Comparison of ENCODE assay signal across 8 cellular contexts in the genomic region with DNA sequence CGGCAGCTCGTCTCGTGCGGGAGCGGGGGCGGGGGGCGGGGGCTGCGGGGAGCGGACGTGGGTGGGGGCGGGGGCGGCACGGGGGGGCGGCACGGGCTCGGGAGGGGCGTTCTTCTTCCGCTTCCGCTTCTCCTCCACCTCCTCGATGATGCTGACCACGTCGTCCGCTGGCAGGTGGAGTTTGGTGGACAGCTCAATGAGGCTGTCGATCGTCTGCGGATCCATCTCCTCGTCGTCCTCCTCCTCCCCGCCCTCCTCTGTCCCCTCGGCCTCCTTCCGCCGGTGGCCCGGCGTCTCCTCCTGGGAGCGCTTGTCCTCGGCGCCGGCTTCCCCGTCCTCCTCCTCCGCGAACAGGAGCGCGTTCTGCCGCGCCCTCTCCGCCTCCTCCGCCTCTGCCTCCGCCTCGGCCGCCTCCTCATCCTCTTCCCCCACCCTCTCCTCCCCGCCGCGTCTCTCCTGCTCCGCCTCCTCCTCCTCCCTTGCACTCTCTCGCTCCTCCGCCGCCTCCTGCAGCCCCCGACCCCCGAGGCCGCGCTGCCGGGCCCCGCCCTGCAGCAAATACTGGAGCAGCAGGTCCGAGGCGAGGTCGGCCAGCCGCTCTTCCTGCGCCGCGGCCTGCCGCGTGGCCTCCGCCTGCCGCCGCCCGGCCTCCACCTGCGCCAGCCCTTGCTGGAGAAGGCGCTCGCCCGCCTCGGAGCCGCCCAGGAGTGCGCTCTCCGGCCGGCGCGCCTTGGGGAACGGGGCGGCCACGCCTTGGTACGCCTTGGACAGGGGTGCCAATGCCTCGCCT. TPM values are rescaled to one million over a fixed set of nuclear protein-coding genes. Genes with fewer than 3 reads are reported as not detected.
DNase-seq lines count a peak whose midpoint lies in the region; ATAC-seq and TF ChIP-seq lines count a peak whose summit lies in the region.

No MANE protein-coding gene starts in this region.

- H3F3A ChIP-seq in DOHH2 (ENCODE audit: control insufficient read depth, insufficient read depth), result peaks cover 20% of the 10 kb centered on the region
- H3F3A ChIP-seq in SU-DHL-6 (ENCODE audit: insufficient read depth), result peaks cover 7% of the 10 kb centered on the region; the same call in 1 of the 2 replicates

- H3K4me3 ChIP-seq in DOHH2 (ENCODE audit: low read length) (peak overlapping the region; percentile 85), IMR-90 (ENCODE audit: insufficient read depth, low read depth, low read length) (peak overlapping the region; percentile 45), SU-DHL-6 (ENCODE audit: insufficient read depth, low read length, poor library complexity, severe bottlenecking) (peak overlapping the region; percentile 62), epithelial cell of proximal tubule (ENCODE audit: low read depth, low read length) (peak overlapping the region; percentile 65), psoas muscle (peak overlapping the region; percentile 48)

- BruUV-seq in IMR-90 (replicated peaks; lab: Mats Ljungman, UMichigan), result no TSS peak

- peak overlapping the region; percentile 57; the same call in 1 of the 2 replicates for H2AK5ac ChIP-seq in IMR-90 (ENCODE audit: low read depth, low read length)

- peak overlapping the region; percentile 72 for H3K4me2 ChIP-seq in DOHH2 (ENCODE audit: low read length)
- peak overlapping the region; percentile 95 for H3K4me2 ChIP-seq in IMR-90 (ENCODE audit: low read depth, low read length)
- peak overlapping the region; percentile 76 for H3K4me2 ChIP-seq in SU-DHL-6 (ENCODE audit: low read depth, low read length, poor library complexity, severe bottlenecking)

- H2BK120ac ChIP-seq in IMR-90 (ENCODE audit: low read depth, low read length), result no peak overlapping the region

- H3K9ac ChIP-seq in IMR-90 (ENCODE audit: low read depth, low read length), result no peak overlapping the region; the same call in 1 of the 2 replicates
- peak overlapping the region; percentile 61 for H3K9ac ChIP-seq in SU-DHL-6 (ENCODE audit: low read length)

- no peak for TF ChIP-seq RAD21 in IMR-90 (IDR thresholded peaks at IDR 0.05; ENCODE audit: low read length)

- H2BK20ac ChIP-seq in IMR-90 (ENCODE audit: low read depth, low read length), result no peak overlapping the region

- POLR2A ChIA-PET in IMR-90 (lab: Charles Lee; ENCODE audit: unreplicated experiment), result no interaction called here

- no peak for TF ChIP-seq POLR2A in IMR-90 (IDR thresholded peaks at IDR 0.05; ENCODE audit: low read depth, low read length)

- no peak overlapping the region for H2AK9ac ChIP-seq in IMR-90 (replicated peaks; ENCODE audit: low read depth, low read length, poor library complexity)

- WGBS in IMR-90 (ENCODE audit: extremely low coverage in 2 of 2, insufficient read length in 1 of 2), 2 experiments, result 0% methylated on average over 36 of the region's 92 CpGs; no CpG with 5 or more reads in 1 of the 2 experiments
- 1 to 2% (median 2%) methylated on average over 48 to 92 of the region's 92 CpGs for WGBS in psoas muscle, 3 donors

- H3K18ac ChIP-seq in IMR-90 (ENCODE audit: low read depth, low read length), result no peak overlapping the region

- H3K36me3 ChIP-seq in DOHH2 (ENCODE audit: control insufficient read depth, low read length), result peaks cover 20% of the 10 kb centered on the region
- H3K36me3 ChIP-seq in IMR-90 (ENCODE audit: control insufficient read depth, insufficient read depth, low read length), result peaks cover 14% of the 10 kb centered on the region
- H3K36me3 ChIP-seq in SU-DHL-6 (ENCODE audit: low read length), result no peaks in the 10 kb centered on the region
- peaks cover 0 to 19% of the 10 kb centered on the region in 2 donors for H3K36me3 ChIP-seq in psoas muscle (ENCODE audit: insufficient read depth in 1 of 2, low read depth in 1 of 2)

- no peak overlapping the region for H2BK5ac ChIP-seq in IMR-90 (ENCODE audit: low read depth, low read length, poor library complexity, severe bottlenecking)

- no peak overlapping the region for H3K14ac ChIP-seq in IMR-90 (replicated peaks; ENCODE audit: low read depth, low read length)

- peaks cover 12% of the 10 kb centered on the region for H3K79me2 ChIP-seq in DOHH2 (ENCODE audit: control insufficient read depth, low read length)
- no peaks in the 10 kb centered on the region for H3K79me2 ChIP-seq in SU-DHL-6 (ENCODE audit: insufficient read depth, low read length)

- H4K8ac ChIP-seq in IMR-90 (ENCODE audit: low read depth in 2 of 2, low read length in 2 of 2), result no peak overlapping the region

- in situ Hi-C loops in IMR-90 (cut with MboI; ENCODE audit: low sequenced_read_pairs), result no loop called here

- DNase-seq in IMR-90, result no peak
- no peak for DNase-seq in epithelial cell of proximal tubule (ENCODE audit: low read depth)
- DNase-seq in psoas muscle, result no peak
- DNase-seq in GF-D8 (lab: John Stamatoyannopoulos, UW), result no peak
- DNase-seq in ureter (ENCODE audit: low spot score), result no peak

- no peak overlapping the region for H3K4ac ChIP-seq in IMR-90 (ENCODE audit: low read depth, low read length)

- H2AFZ ChIP-seq in IMR-90 (replicated peaks; ENCODE audit: low read length, poor library complexity) (peak overlapping the region; percentile 54), SU-DHL-6 (ENCODE audit: low read depth, low read length, severe bottlenecking) (peak overlapping the region; percentile 52)

- H4K5ac ChIP-seq in IMR-90 (ENCODE audit: low read depth, low read length), result no peak overlapping the region

- CTCF ChIA-PET in IMR-90 (lab: Yijun Ruan, JAX), result interaction anchor here (1.0 to 1.1 kb wide), 2 partner anchors 20 kb away, joined by 3 to 4 read pairs; no protein-coding TSS in a partner anchor

- H3K9me2 ChIP-seq in DOHH2 (replicated peaks; ENCODE audit: control insufficient read depth, low read length), result no peaks in the 10 kb centered on the region
- H3K9me2 ChIP-seq in SU-DHL-6 (replicated peaks; ENCODE audit: insufficient read depth, low read length), result no peaks in the 10 kb centered on the region

- H3K9me1 ChIP-seq in IMR-90 (ENCODE audit: insufficient read depth, low read length), result peaks cover 11% of the 10 kb centered on the region; the same call in 1 of the 2 replicates

- no peak overlapping the region for H2BK15ac ChIP-seq in IMR-90 (ENCODE audit: low read depth, low read length)

- H3K23ac ChIP-seq in IMR-90 (ENCODE audit: low read depth, low read length), result no peak overlapping the region

- peaks cover 0 to 7% of the 10 kb centered on the region in 2 experiments; a peak in 1 of 4 replicates for H3K79me1 ChIP-seq in IMR-90 (ENCODE audit: low read depth in 1 of 2, low read length in 2 of 2)

- no peak overlapping the region for H4K91ac ChIP-seq in IMR-90 (ENCODE audit: insufficient read depth, low read depth, low read length)

- H3K27ac ChIP-seq in DOHH2 (ENCODE audit: low read depth, low read length) (peak overlapping the region; percentile 78), IMR-90 (ENCODE audit: insufficient read depth, low read length) (no peak overlapping the region; the same call in 1 of the 2 replicates), SU-DHL-6 (ENCODE audit: low read depth, low read length) (peak overlapping the region; percentile 59), psoas muscle (no peak overlapping the region)

- H3K56ac ChIP-seq in IMR-90 (ENCODE audit: extremely low read depth, insufficient read depth, low read length), result no peak overlapping the region

- intact Hi-C loops in IMR-90 (cut with micrococcal nuclease), result no loop called here
- intact Hi-C loops in psoas muscle (cut with DNase I), result no loop called here

- dilution Hi-C loops in IMR-90 (cut with HindIII; ENCODE audit: low sequenced_read_pairs, unreplicated experiment), result no loop called here

- H3K4me1 ChIP-seq in DOHH2 (ENCODE audit: control insufficient read depth, low read length), result peaks cover 52% of the 10 kb centered on the region
- H3K4me1 ChIP-seq in IMR-90 (ENCODE audit: control insufficient read depth, insufficient read depth, low read length), result peaks cover 15% of the 10 kb centered on the region
- peaks cover 4% of the 10 kb centered on the region for H3K4me1 ChIP-seq in psoas muscle

- H3K27me3 ChIP-seq in DOHH2 (ENCODE audit: control insufficient read depth, low read length) (peaks cover 25% of the 10 kb centered on the region), IMR-90 (ENCODE audit: control insufficient read depth, insufficient read depth, low read length) (peaks cover 22% of the 10 kb centered on the region; the same call in 1 of the 2 replicates), SU-DHL-6 (ENCODE audit: low read length) (no peaks in the 10 kb centered on the region), psoas muscle (ENCODE audit: insufficient read depth in 3 of 3, low read length in 2 of 3) (peaks cover 0 to 68% (median 37%) of the 10 kb centered on the region in 3 donors)

- TF ChIP-seq CTCF in DOHH2 (IDR thresholded peaks at IDR 0.05; ENCODE audit: low read depth, low read length, poor library complexity, severe bottlenecking) (no peak), IMR-90 (conservative IDR thresholded peaks at IDR 0.05; ENCODE audit: low read depth, low read length) (no peak), SU-DHL-6 (IDR thresholded peaks at IDR 0.05; ENCODE audit: insufficient read depth, low read length, poor library complexity, severe bottlenecking) (no peak), epithelial cell of proximal tubule (conservative IDR thresholded peaks at IDR 0.05; ENCODE audit: low read depth, low read length) (no peak), psoas muscle (IDR thresholded peaks at IDR 0.05) (no peak)

- H4K20me1 ChIP-seq in DOHH2 (ENCODE audit: control insufficient read depth, insufficient read depth, low read depth, low read length) (peaks cover 26% of the 10 kb centered on the region), IMR-90 (ENCODE audit: insufficient read depth, low read length) (peaks cover 21% of the 10 kb centered on the region), SU-DHL-6 (ENCODE audit: low read depth, low read length) (no peaks in the 10 kb centered on the region)

- no peaks in the 10 kb centered on the region for H3K9me3 ChIP-seq in DOHH2 (ENCODE audit: control insufficient read depth, insufficient read depth, low read length)
- H3K9me3 ChIP-seq in IMR-90 (ENCODE audit: control insufficient read depth, insufficient read depth, low read length), result no peaks in the 10 kb centered on the region
- H3K9me3 ChIP-seq in SU-DHL-6 (ENCODE audit: insufficient read depth, low read length), result no peaks in the 10 kb centered on the region
- H3K9me3 ChIP-seq in psoas muscle, result no peaks in the 10 kb centered on the region

- ATAC-seq in IMR-90 (ENCODE audit: low read depth), result peak; percentile 2; the same call in 1 of the 2 replicates
- no peak for ATAC-seq in psoas muscle
- ATAC-seq in GM21423 (IDR thresholded peaks at IDR 0.05; ENCODE audit: unreplicated experiment), result no peak

RNA-seq across cellular contexts. Expression of gene VGF, which starts 1.9 kb away (rescaled TPM):
- 0.18 and 0.28 TPM in 2 replicates for total RNA-seq in IMR-90 (2012; rRNA removed)
- 0.50 and 0.59 TPM in 2 replicates for polyA plus RNA-seq in IMR-90 (2012; rRNA removed)
- 0.64 and 0.82 TPM in 2 replicates for polyA plus RNA-seq in IMR-90 (2012; cell fraction: cytosol; rRNA removed)
- 0.36 and 0.83 TPM in 2 replicates for polyA plus RNA-seq in IMR-90 (2012; cell fraction: nucleus; rRNA removed; ENCODE audit: low replicate concordance)
- 1.4 and 20.9 TPM in 2 replicates for total RNA-seq in epithelial cell of proximal tubule
- total RNA-seq in psoas muscle, result under 1 TPM in 1 of 4 donors, not detected in 3; 0.10 TPM
- polyA plus RNA-seq in psoas muscle, result 1 to 10 TPM in 1 of 3 donors, under 1 TPM in 1, not detected in 1; 0.03 to 4.3 TPM
- not detected for total RNA-seq in ureter

RNA-seq across cellular contexts. Expression of gene AP1S1, which starts 9.2 kb away (rescaled TPM):
- 233 and 295 TPM in 2 replicates for total RNA-seq in IMR-90 (2012; rRNA removed)
- polyA plus RNA-seq in IMR-90 (2012; rRNA removed), result 178 and 187 TPM in 2 replicates
- polyA plus RNA-seq in IMR-90 (2012; cell fraction: cytosol; rRNA removed), result 282 and 325 TPM in 2 replicates
- 110 and 121 TPM in 2 replicates for polyA plus RNA-seq in IMR-90 (2012; cell fraction: nucleus; rRNA removed; ENCODE audit: low replicate concordance)
- total RNA-seq in epithelial cell of proximal tubule, result 178 and 190 TPM in 2 replicates
- total RNA-seq in psoas muscle, result 1 to 10 TPM; 5.7 to 7.1 (median 6.6) TPM
- polyA plus RNA-seq in psoas muscle, result 10 to 100 TPM; 11.1 to 29.9 (median 17.8) TPM
- 50.5 TPM for total RNA-seq in ureter

RNA-seq across cellular contexts. Expression of gene NAT16, which starts 16.6 kb away (rescaled TPM):
- not detected in 2 replicates for total RNA-seq in IMR-90 (2012; rRNA removed)
- polyA plus RNA-seq in IMR-90 (2012; rRNA removed), result 0.03 and 0.05 TPM in 2 replicates
- polyA plus RNA-seq in IMR-90 (2012; cell fraction: cytosol; rRNA removed), result 0.02 and 0.04 TPM in 2 replicates
- 0.25 and 0.53 TPM in 2 replicates for polyA plus RNA-seq in IMR-90 (2012; cell fraction: nucleus; rRNA removed; ENCODE audit: low replicate concordance)
- total RNA-seq in epithelial cell of proximal tubule, result 0.12 TPM in 1 of 2 replicates, not detected in the other
- not detected for total RNA-seq in psoas muscle
- polyA plus RNA-seq in psoas muscle, result under 1 TPM in 1 of 3 donors, not detected in 2; 0.01 TPM
- not detected for total RNA-seq in ureter

RNA-seq across cellular contexts. Expression of gene SERPINE1, which starts 36.6 kb away (rescaled TPM):
- total RNA-seq in IMR-90 (2012; rRNA removed) (1,441 and 1,485 TPM in 2 replicates), epithelial cell of proximal tubule (160 and 249 TPM in 2 replicates), psoas muscle (10 to 100 TPM in 1 of 4 donors, 1 to 10 TPM in 3; 7.1 to 14.4 (median 7.4) TPM), ureter (4.3 TPM)
- polyA plus RNA-seq in IMR-90 (2012; rRNA removed) (2,783 and 2,870 TPM in 2 replicates), psoas muscle (100 to 1,000 TPM in 1 of 3 donors, 1 to 10 TPM in 2; 4.3 to 269 (median 5.9) TPM)
- 1,325 and 1,597 TPM in 2 replicates for polyA plus RNA-seq in IMR-90 (2012; cell fraction: cytosol; rRNA removed)
- polyA plus RNA-seq in IMR-90 (2012; cell fraction: nucleus; rRNA removed; ENCODE audit: low replicate concordance), result 924 and 1,074 TPM in 2 replicates

RNA-seq across cellular contexts. Expression of gene MOGAT3, which starts 37.4 kb away (rescaled TPM):
- total RNA-seq in IMR-90 (2012; rRNA removed), result not detected in 2 replicates
- polyA plus RNA-seq in IMR-90 (2012; rRNA removed), result not detected in 2 replicates
- not detected in 2 replicates for polyA plus RNA-seq in IMR-90 (2012; cell fraction: cytosol; rRNA removed)
- not detected in 2 replicates for polyA plus RNA-seq in IMR-90 (2012; cell fraction: nucleus; rRNA removed; ENCODE audit: low replicate concordance)
- total RNA-seq in epithelial cell of proximal tubule, result not detected in 2 replicates
- total RNA-seq in psoas muscle, result not detected
- not detected for polyA plus RNA-seq in psoas muscle
- not detected for total RNA-seq in ureter

Comparison
In these comparisons a context has a peak if more than half of its experiments do, and no peak if none do; other contexts are left out.
1. H3K27ac ChIP-seq: peak in DOHH2 (single experiment) and SU-DHL-6 (single experiment); none in IMR-90 (single experiment) and psoas muscle (single experiment).
2. Peak in every context shown above with its lines, with median percentiles within 50 percentile points of each other: H3K4me2 ChIP-seq and H3K4me3 ChIP-seq.